24 cellular contexts compared by ENCODE assay signal in the genomic region with DNA sequence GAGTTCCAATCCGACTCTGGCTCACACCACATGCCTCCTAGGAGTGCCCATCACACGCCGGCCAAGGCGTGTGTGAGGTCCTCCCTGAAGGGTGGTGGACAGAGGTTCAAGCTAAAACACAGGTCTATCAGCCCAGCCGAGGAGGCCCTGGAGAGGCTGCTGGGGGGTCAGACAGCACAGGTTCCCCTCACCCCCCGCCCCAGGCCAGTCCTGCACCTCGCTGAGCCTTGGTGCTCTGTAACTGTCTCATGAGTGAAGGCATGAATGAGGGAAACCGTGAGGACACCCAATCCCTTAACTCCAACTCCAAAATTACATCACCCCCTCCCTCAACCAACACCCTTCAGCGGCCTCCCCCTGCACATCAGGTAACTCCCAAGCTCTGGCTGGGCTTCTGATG. TPM values are rescaled to one million over a fixed set of nuclear protein-coding genes. Genes with fewer than 3 reads are reported as not detected.
DNase-seq lines count a peak whose midpoint lies in the region; ATAC-seq and TF ChIP-seq lines count a peak whose summit lies in the region.
"Had no signal": no experiment of that assay in that cellular context is flagged by ENCODE, and none has a peak within 500 bp of the region (broad histone marks: within the 10 kb centered on the region; RNA-seq: fewer than 3 reads in every experiment).

No MANE protein-coding gene starts in this region.

- H3K27ac Mint-ChIP-seq in H9 (no peak overlapping the region), chondrocyte (ENCODE audit: unreplicated experiment) (no peak overlapping the region)
- H3K27ac Mint-ChIP-seq in CD8-positive, alpha-beta memory T cell: no peak overlapping the region
- H3K27ac Mint-ChIP-seq in naive thymus-derived CD4-positive, alpha-beta T cell: no peak overlapping the region
- no peak overlapping the region for H3K27ac Mint-ChIP-seq in activated CD4-positive, alpha-beta T cell treated with anti-CD3 and anti-CD28 coated beads, Interleukin-2, amount 10 ng/mL, durations not matched to agents 7 days and 5 days
- H3K27ac Mint-ChIP-seq: CD8-positive, alpha-beta T cell; HFFc6 had no signal

- H3K27ac ChIP-seq in H9 (ENCODE audit: insufficient read length, low read depth, low read length): no peak overlapping the region
- H3K27ac ChIP-seq in neuronal stem cell (replicated peaks; ENCODE audit: low read length): no peak overlapping the region
- no peak overlapping the region for H3K27ac ChIP-seq in upper lobe of right lung
- no peak overlapping the region for H3K27ac ChIP-seq in CD8-positive, alpha-beta memory T cell (ENCODE audit: low read depth, low read length)
- H3K27ac ChIP-seq in naive thymus-derived CD4-positive, alpha-beta T cell (ENCODE audit: low read depth, low read length): no peak overlapping the region

- H4K91ac ChIP-seq in H9 (ENCODE audit: insufficient read length, low read depth, low read length) (no peak overlapping the region), neuronal stem cell (ENCODE audit: low read depth, low read length, poor library complexity) (no peak overlapping the region)

- intact Hi-C loops in upper lobe of right lung (cut with DNase I): no loop called here
- intact Hi-C loops in naive thymus-derived CD4-positive, alpha-beta T cell (cut with micrococcal nuclease): no loop called here

- no peak overlapping the region for H2BK12ac ChIP-seq in H9 (ENCODE audit: insufficient read length, low read depth, low read length)
- no peak overlapping the region for H2BK12ac ChIP-seq in neuronal stem cell (ENCODE audit: low read length)

- H2AFZ ChIP-seq in H9 (ENCODE audit: low read length) (no peak overlapping the region), neuronal stem cell (ENCODE audit: low read length) (no peak overlapping the region)

- H3K23me2 ChIP-seq in H9 (ENCODE audit: insufficient read length, low read depth, low read length, poor library complexity, severe bottlenecking): no peaks in the 10 kb centered on the region

- peak; percentile 18 for DNase-seq in H9
- DNase-seq in chondrocyte (ENCODE audit: low spot score): peak; percentile 56
- DNase-seq in neuronal stem cell (ENCODE audit: low spot score): no peak
- peak; percentile 52 for DNase-seq in upper lobe of right lung
- DNase-seq in CD8-positive, alpha-beta memory T cell: no peak
- no peak for DNase-seq in naive thymus-derived CD4-positive, alpha-beta T cell
- DNase-seq in activated CD4-positive, alpha-beta T cell treated with anti-CD3 and anti-CD28 coated beads, Interleukin-2, amount 10 ng/mL, durations not matched to agents 7 days and 5 days: no peak
- DNase-seq: C1 segment of cervical spinal cord; Calu3; CD8-positive, alpha-beta T cell; DMS153; HFFc6; MG63; NCI-H1417; NCI-H1694 treated with DMSO at 0.1 percent for 48 hours; NCI-H2081 treated with DMSO at 0.1 percent for 48 hours; NCI-H446; NCI-H526; OCI-M1; Right ventricle myocardium superior had no signal

- CTCF ChIA-PET in CD8-positive, alpha-beta memory T cell (lab: Charles Lee): interaction anchor here (3.5 kb wide), 1 partner anchor 11 kb away, joined by 16 read pairs; no protein-coding TSS in a partner anchor
- CTCF ChIA-PET in naive thymus-derived CD4-positive, alpha-beta T cell (lab: Charles Lee): interaction anchor here (1.0 kb wide), 1 partner anchor 9 kb away, joined by 3 read pairs; no protein-coding TSS in a partner anchor
- CTCF ChIA-PET in activated CD4-positive, alpha-beta T cell treated with anti-CD3 and anti-CD28 coated beads, Interleukin-2, amount 10 ng/mL, durations not matched to agents 7 days and 5 days (lab: Charles Lee): interaction anchor here (0.6 to 2.4 kb wide), 3 partner anchors 9 to 67 kb away, joined by 4 to 8 read pairs (median 6); no protein-coding TSS in a partner anchor

- POLR2A ChIA-PET in CD8-positive, alpha-beta memory T cell (lab: Charles Lee): no interaction called here
- POLR2A ChIA-PET in naive thymus-derived CD4-positive, alpha-beta T cell (lab: Charles Lee): no interaction called here
- POLR2A ChIA-PET in activated CD4-positive, alpha-beta T cell treated with anti-CD3 and anti-CD28 coated beads, Interleukin-2, amount 10 ng/mL, durations not matched to agents 7 days and 5 days (lab: Charles Lee): no interaction called here

- WGBS in H9 (ENCODE audit: extremely low coverage, insufficient read length, low lambda C conversion rate): no CpG with 5 or more reads among the region's 9 CpGs
- WGBS in neuronal stem cell (ENCODE audit: extremely low coverage in 2 of 2, insufficient read length in 2 of 2, insufficient replicate concordance in 1 of 2), 2 donors: no CpG with 5 or more reads among the region's 9 CpGs

- no peak overlapping the region for H3K23ac ChIP-seq in H9 (ENCODE audit: insufficient read length, low read depth, low read length)
- no peak overlapping the region for H3K23ac ChIP-seq in neuronal stem cell (ENCODE audit: low read depth, low read length, poor library complexity)

- H4K20me1 ChIP-seq in H9 (ENCODE audit: control insufficient read depth, insufficient read depth, insufficient read length): no peaks in the 10 kb centered on the region

- peaks cover 21% of the 10 kb centered on the region for H3K27me3 Mint-ChIP-seq in H9 (ENCODE audit: low read depth)
- H3K27me3 Mint-ChIP-seq in chondrocyte (ENCODE audit: low read depth): peaks cover 24% of the 10 kb centered on the region
- H3K27me3 Mint-ChIP-seq in CD8-positive, alpha-beta memory T cell: peaks cover 11 to 20% of the 10 kb centered on the region in 2 donors
- peaks cover 0 to 17% (median 5%) of the 10 kb centered on the region in 5 donors for H3K27me3 Mint-ChIP-seq in naive thymus-derived CD4-positive, alpha-beta T cell
- peaks cover 4% of the 10 kb centered on the region for H3K27me3 Mint-ChIP-seq in activated CD4-positive, alpha-beta T cell treated with anti-CD3 and anti-CD28 coated beads, Interleukin-2, amount 10 ng/mL, durations not matched to agents 7 days and 5 days

- no peak overlapping the region for H3K4ac ChIP-seq in H9 (ENCODE audit: low read depth, low read length)
- no peak overlapping the region for H3K4ac ChIP-seq in neuronal stem cell (ENCODE audit: low read length)

- H2BK5ac ChIP-seq in H9 (ENCODE audit: insufficient read length, low read length) (no peak overlapping the region), neuronal stem cell (ENCODE audit: low read length) (no peak overlapping the region)

- no peak overlapping the region for H3K4me3 ChIP-seq in neuronal stem cell (ENCODE audit: low read length in 2 of 2)
- H3K4me3 ChIP-seq in upper lobe of right lung: no peak overlapping the region
- H3K4me3 ChIP-seq in CD8-positive, alpha-beta memory T cell (ENCODE audit: low read length): no peak overlapping the region
- no peak overlapping the region for H3K4me3 ChIP-seq in naive thymus-derived CD4-positive, alpha-beta T cell (ENCODE audit: low read length)
- H3K4me3 ChIP-seq: MG63 had no signal

- no peak overlapping the region for H2BK120ac ChIP-seq in H9 (ENCODE audit: low read depth, low read length, poor library complexity, severe bottlenecking)
- H2BK120ac ChIP-seq in neuronal stem cell (ENCODE audit: low read depth, low read length): no peak overlapping the region

- H3K9me3 Mint-ChIP-seq in H9 (no peaks in the 10 kb centered on the region; a peak in 1 of 5 replicates), chondrocyte (ENCODE audit: low read depth) (no peaks in the 10 kb centered on the region)
- H3K9me3 Mint-ChIP-seq in CD8-positive, alpha-beta memory T cell: no peaks in the 10 kb centered on the region
- H3K9me3 Mint-ChIP-seq in naive thymus-derived CD4-positive, alpha-beta T cell: no peaks in the 10 kb centered on the region
- no peaks in the 10 kb centered on the region for H3K9me3 Mint-ChIP-seq in activated CD4-positive, alpha-beta T cell treated with anti-CD3 and anti-CD28 coated beads, Interleukin-2, amount 10 ng/mL, durations not matched to agents 7 days and 5 days
- H3K9me3 Mint-ChIP-seq: CD8-positive, alpha-beta T cell; HFFc6 had no signal

- H3K9ac ChIP-seq in H9 (ENCODE audit: extremely low read depth, insufficient read length, low read length): no peak overlapping the region
- H3K9ac ChIP-seq in neuronal stem cell (ENCODE audit: low read depth, low read length, poor library complexity): peak overlapping the region; percentile 21

- no peak overlapping the region for H4K5ac ChIP-seq in H9 (ENCODE audit: insufficient read length, low read depth, low read length)

- H3K27me3 ChIP-seq in H9 (ENCODE audit: insufficient read depth, low read length): no peaks in the 10 kb centered on the region
- H3K27me3 ChIP-seq in neuronal stem cell (ENCODE audit: control insufficient read depth in 3 of 3, insufficient read depth in 3 of 3, low read depth in 1 of 3, low read length in 3 of 3): peaks cover 0 to 22% (median 0%) of the 10 kb centered on the region in 3 experiments
- H3K27me3 ChIP-seq in upper lobe of right lung: peaks cover 19% of the 10 kb centered on the region
- H3K27me3 ChIP-seq in CD8-positive, alpha-beta memory T cell (ENCODE audit: insufficient read depth, low read length, poor library complexity, severe bottlenecking): no peaks in the 10 kb centered on the region
- no peaks in the 10 kb centered on the region for H3K27me3 ChIP-seq in naive thymus-derived CD4-positive, alpha-beta T cell (ENCODE audit: control insufficient read depth in 2 of 2, insufficient read depth in 2 of 2, low read length in 2 of 2)
- H3K27me3 ChIP-seq: MG63 had no signal

- H3K79me2 ChIP-seq in H9 (ENCODE audit: insufficient read depth, low read length): no peaks in the 10 kb centered on the region

- ATAC-seq in upper lobe of right lung: no peak
- ATAC-seq in naive thymus-derived CD4-positive, alpha-beta T cell: no peak
- ATAC-seq: CD8-positive, alpha-beta T cell had no signal

- H3K79me1 ChIP-seq in H9 (ENCODE audit: insufficient read depth, low read depth, low read length, poor library complexity, severe bottlenecking) (no peaks in the 10 kb centered on the region), neuronal stem cell (ENCODE audit: low read depth, low read length) (no peaks in the 10 kb centered on the region)

- H3K4me1 Mint-ChIP-seq in H9: 0 out of 4 replicates have a peak, but pooled peaks cover 0 to 2% of the 10 kb centered on the region in 2 experiments
- H3K4me1 Mint-ChIP-seq in chondrocyte (ENCODE audit: low read depth): no peaks in the 10 kb centered on the region
- no peaks in the 10 kb centered on the region for H3K4me1 Mint-ChIP-seq in CD8-positive, alpha-beta memory T cell
- peaks cover 0 to 5% (median 0%) of the 10 kb centered on the region in 7 donors for H3K4me1 Mint-ChIP-seq in naive thymus-derived CD4-positive, alpha-beta T cell
- no peaks in the 10 kb centered on the region for H3K4me1 Mint-ChIP-seq in activated CD4-positive, alpha-beta T cell treated with anti-CD3 and anti-CD28 coated beads, Interleukin-2, amount 10 ng/mL, durations not matched to agents 7 days and 5 days

- H3K56ac ChIP-seq in H9 (ENCODE audit: insufficient read length, low read depth, low read length): no peak overlapping the region

- no peak overlapping the region for H3T11ph ChIP-seq in H9 (ENCODE audit: low read length)

- H2AK5ac ChIP-seq in H9 (ENCODE audit: insufficient read length, low read length) (no peak overlapping the region), neuronal stem cell (ENCODE audit: low read depth, low read length) (peak overlapping the region; percentile 81)

- no peak overlapping the region for H2BK15ac ChIP-seq in H9 (ENCODE audit: low read depth, low read length)
- peak overlapping the region; percentile 75 for H2BK15ac ChIP-seq in neuronal stem cell (ENCODE audit: low read length)

- H3K18ac ChIP-seq in H9 (ENCODE audit: insufficient read length, low read depth, low read length): no peak overlapping the region
- H3K18ac ChIP-seq in neuronal stem cell (ENCODE audit: low read length): peak overlapping the region; percentile 35

- H3K4me3 Mint-ChIP-seq in H9 (no peak overlapping the region), chondrocyte (ENCODE audit: unreplicated experiment) (no peak overlapping the region)
- H3K4me3 Mint-ChIP-seq in CD8-positive, alpha-beta memory T cell: no peak overlapping the region
- no peak overlapping the region for H3K4me3 Mint-ChIP-seq in naive thymus-derived CD4-positive, alpha-beta T cell
- no peak overlapping the region for H3K4me3 Mint-ChIP-seq in activated CD4-positive, alpha-beta T cell treated with anti-CD3 and anti-CD28 coated beads, Interleukin-2, amount 10 ng/mL, durations not matched to agents 7 days and 5 days
- H3K4me3 Mint-ChIP-seq: CD8-positive, alpha-beta T cell; HFFc6 had no signal

- H3K36me3 ChIP-seq in neuronal stem cell (replicated peaks in 1 of 2; ENCODE audit: control insufficient read depth in 2 of 2, insufficient read depth in 2 of 2, low read length in 2 of 2): no peaks in the 10 kb centered on the region
- H3K36me3 ChIP-seq in upper lobe of right lung: no peaks in the 10 kb centered on the region
- H3K36me3 ChIP-seq in CD8-positive, alpha-beta memory T cell (ENCODE audit: insufficient read depth, low read length): no peaks in the 10 kb centered on the region
- H3K36me3 ChIP-seq in naive thymus-derived CD4-positive, alpha-beta T cell (ENCODE audit: control insufficient read depth in 2 of 3, insufficient read depth in 3 of 3, low read length in 3 of 3): no peaks in the 10 kb centered on the region
- H3K36me3 ChIP-seq: MG63 had no signal

- TF ChIP-seq CTCF in H9 (conservative IDR thresholded peaks at IDR 0.05) (no peak), chondrocyte (IDR thresholded peaks at IDR 0.05) (no peak), upper lobe of right lung (IDR thresholded peaks at IDR 0.05) (no peak)

- no peak overlapping the region for H2BK20ac ChIP-seq in H9 (ENCODE audit: low read depth, low read length, poor library complexity, severe bottlenecking)

- no peak overlapping the region for H3K14ac ChIP-seq in H9 (ENCODE audit: insufficient read depth, low read length)
- no peak overlapping the region for H3K14ac ChIP-seq in neuronal stem cell (ENCODE audit: low read length)

- H3K4me1 ChIP-seq in H9 (ENCODE audit: insufficient read depth, low read length) (no peaks in the 10 kb centered on the region), neuronal stem cell (ENCODE audit: control insufficient read depth in 2 of 2, insufficient read depth in 1 of 2, low read depth in 1 of 2, low read length in 2 of 2) (no peaks in the 10 kb centered on the region), upper lobe of right lung (no peaks in the 10 kb centered on the region)
- H3K4me1 ChIP-seq in CD8-positive, alpha-beta memory T cell (ENCODE audit: insufficient read depth, low read length): no peaks in the 10 kb centered on the region
- no peaks in the 10 kb centered on the region for H3K4me1 ChIP-seq in naive thymus-derived CD4-positive, alpha-beta T cell (ENCODE audit: control insufficient read depth in 2 of 2, insufficient read depth in 2 of 2, low read length in 2 of 2)

- H4K8ac ChIP-seq in H9 (replicated peaks; ENCODE audit: insufficient read length, low read depth, low read length): no peak overlapping the region
- H4K8ac ChIP-seq in neuronal stem cell (ENCODE audit: low read depth, low read length): no peak overlapping the region

- H3K4me2 ChIP-seq in H9 (ENCODE audit: insufficient read depth, insufficient read length, low read length): no peak overlapping the region
- no peak overlapping the region for H3K4me2 ChIP-seq in neuronal stem cell (ENCODE audit: insufficient read depth, low read length, poor library complexity, severe bottlenecking)

- H3K36me3 Mint-ChIP-seq in H9 (ENCODE audit: insufficient read depth in 1 of 3, low read depth in 3 of 3): no peaks in the 10 kb centered on the region; a peak in 1 of 7 replicates
- H3K36me3 Mint-ChIP-seq in chondrocyte (ENCODE audit: low read depth): no peaks in the 10 kb centered on the region
- H3K36me3 Mint-ChIP-seq in CD8-positive, alpha-beta memory T cell: no peaks in the 10 kb centered on the region
- no peaks in the 10 kb centered on the region for H3K36me3 Mint-ChIP-seq in naive thymus-derived CD4-positive, alpha-beta T cell
- H3K36me3 Mint-ChIP-seq in activated CD4-positive, alpha-beta T cell treated with anti-CD3 and anti-CD28 coated beads, Interleukin-2, amount 10 ng/mL, durations not matched to agents 7 days and 5 days (ENCODE audit: low read depth): no peaks in the 10 kb centered on the region
- H3K36me3 Mint-ChIP-seq: CD8-positive, alpha-beta T cell had no signal

- H3K9me3 ChIP-seq in H9 (ENCODE audit: control insufficient read depth, low read depth, low read length) (no peaks in the 10 kb centered on the region), neuronal stem cell (replicated peaks in 1 of 2; ENCODE audit: control insufficient read depth in 2 of 2, insufficient read depth in 1 of 2, low read depth in 1 of 2, low read length in 2 of 2) (peaks cover 0 to 2% of the 10 kb centered on the region in 2 donors), upper lobe of right lung (no peaks in the 10 kb centered on the region)
- no peaks in the 10 kb centered on the region for H3K9me3 ChIP-seq in CD8-positive, alpha-beta memory T cell (ENCODE audit: low read length)
- H3K9me3 ChIP-seq in naive thymus-derived CD4-positive, alpha-beta T cell (ENCODE audit: control insufficient read depth in 2 of 3, low read length in 3 of 3): no peaks in the 10 kb centered on the region
- H3K9me3 ChIP-seq: MG63 had no signal

RNA-seq across cellular contexts. Expression of a gene that starts 29.3 kb away (rescaled TPM):
- total RNA-seq in H9 (2021) (40.7 and 43.4 TPM in 2 replicates), chondrocyte (23.0 to 31.4 TPM (median 24.4 TPM) in 3 replicates), upper lobe of right lung (21.5 TPM)
- 57.3 TPM for polyA plus RNA-seq in neuronal stem cell (2013, experiment 1 of 2)
- 56.3 TPM for polyA plus RNA-seq in neuronal stem cell (2013, experiment 2 of 2)
- total RNA-seq in CD8-positive, alpha-beta memory T cell: 10 to 100 TPM; 24.9 to 26.5 TPM
- 9.7 TPM for polyA plus RNA-seq in CD8-positive, alpha-beta memory T cell
- 10 to 100 TPM; 16.6 to 40.9 (median 32.0) TPM for total RNA-seq in naive thymus-derived CD4-positive, alpha-beta T cell
- polyA plus RNA-seq in naive thymus-derived CD4-positive, alpha-beta T cell: 10 to 100 TPM; 10.1 to 12.0 TPM
- 10 to 100 TPM; 20.7 to 29.0 TPM for total RNA-seq in activated CD4-positive, alpha-beta T cell treated with anti-CD3 and anti-CD28 coated beads, Interleukin-2, amount 10 ng/mL, durations not matched to agents 7 days and 5 days

RNA-seq across cellular contexts. Expression of a gene that starts 43.0 kb away (rescaled TPM):
- total RNA-seq in H9 (2021) (not detected in 2 replicates), chondrocyte (not detected in 3 replicates), upper lobe of right lung (not detected)
- polyA plus RNA-seq in neuronal stem cell (2013, experiment 1 of 2): not detected
- polyA plus RNA-seq in neuronal stem cell (2013, experiment 2 of 2): not detected
- total RNA-seq in CD8-positive, alpha-beta memory T cell: not detected
- not detected for polyA plus RNA-seq in CD8-positive, alpha-beta memory T cell
- not detected for total RNA-seq in naive thymus-derived CD4-positive, alpha-beta T cell
- polyA plus RNA-seq in naive thymus-derived CD4-positive, alpha-beta T cell: not detected
- not detected for total RNA-seq in activated CD4-positive, alpha-beta T cell treated with anti-CD3 and anti-CD28 coated beads, Interleukin-2, amount 10 ng/mL, durations not matched to agents 7 days and 5 days
- total RNA-seq: Calu3; CD8-positive, alpha-beta T cell; G401; H4; HFFc6; LHCN-M2; Right ventricle myocardium superior; SK-MEL-5 had no signal

Comparison
In these comparisons a context has a peak if more than half of its experiments do, and no peak if none do; other contexts are left out.
1. DNase-seq: peak in H9 (single experiment), chondrocyte (single experiment) and upper lobe of right lung (single experiment); none in neuronal stem cell (single experiment), CD8-positive, alpha-beta memory T cell (0 of 5), naive thymus-derived CD4-positive, alpha-beta T cell (0 of 9) and activated CD4-positive, alpha-beta T cell treated with anti-CD3 and anti-CD28 coated beads, Interleukin-2, amount 10 ng/mL, durations not matched to agents 7 days and 5 days (single experiment).